In the genomic region with DNA sequence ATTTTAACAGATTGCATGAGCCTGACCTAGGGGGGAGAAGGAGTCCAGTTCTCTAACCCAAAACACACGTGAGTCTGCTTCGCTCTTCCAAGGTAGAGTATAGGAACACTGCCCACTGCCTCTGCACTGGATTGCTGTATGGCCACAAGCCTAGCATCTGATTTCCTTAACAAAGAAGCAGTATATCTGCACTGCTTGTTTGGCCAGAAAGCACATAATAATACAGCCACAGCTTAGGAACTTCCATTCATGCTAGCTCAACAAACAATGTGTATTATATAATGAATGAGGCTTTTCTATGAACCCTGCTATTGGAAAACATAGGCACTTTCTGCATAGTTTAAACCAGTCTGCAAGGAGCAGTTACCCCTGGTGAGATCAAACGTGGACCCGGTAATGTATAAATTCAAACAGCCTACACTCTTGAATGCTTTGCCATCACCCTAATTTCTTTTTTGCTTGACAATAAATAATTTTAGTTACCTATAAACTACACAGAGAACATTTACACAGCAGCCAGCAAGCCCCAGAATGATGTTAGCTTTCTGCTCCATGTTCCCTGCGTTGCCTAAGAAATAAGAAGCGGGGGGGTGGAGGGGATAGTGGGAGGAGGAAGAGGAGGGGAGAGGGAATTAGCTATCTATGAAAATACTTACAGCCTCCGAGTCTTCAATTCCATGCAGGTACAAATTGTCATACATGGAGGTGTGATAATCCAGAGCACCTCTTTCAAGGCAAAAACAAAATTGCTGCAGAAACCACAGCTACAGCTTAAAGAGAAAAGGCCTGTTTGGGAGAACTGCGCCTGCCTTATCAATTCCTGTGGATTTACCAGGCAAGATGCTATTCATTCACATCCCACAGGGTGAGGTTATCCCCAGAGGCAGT, we compare ENCODE assay signal across 1 cellular context.
TF ChIP-seq lines count a peak whose summit lies in the region.

No MANE protein-coding gene starts in this region.

TF ChIP-seq in SK-N-SH treated with all-trans-retinoic acid at 6 μM for 48 hours, 23 proteins besides CTCF, POLR2A, EP300 and RAD21 (continued from another document):
- no peak for TF ChIP-seq TCF4 (CRISPR knock-in tag; IDR thresholded peaks at IDR 0.05; ENCODE audit: borderline replicate concordance)
- TF ChIP-seq ZNF8 (CRISPR knock-in tag; IDR thresholded peaks at IDR 0.05), result no peak
- TF ChIP-seq CSDC2 (CRISPR knock-in tag; IDR thresholded peaks at IDR 0.05), result no peak
- TF ChIP-seq GLIS3 (CRISPR knock-in tag; IDR thresholded peaks at IDR 0.05), result no peak
- no peak for TF ChIP-seq SNAI2 (CRISPR knock-in tag; IDR thresholded peaks at IDR 0.05)
- TF ChIP-seq ZNF70 (CRISPR knock-in tag; IDR thresholded peaks at IDR 0.05), result no peak
- TF ChIP-seq ZFP30 (CRISPR knock-in tag; IDR thresholded peaks at IDR 0.05), result no peak
- no peak for TF ChIP-seq ISL1 (CRISPR knock-in tag; IDR thresholded peaks at IDR 0.05)
- TF ChIP-seq, protein P1, sequence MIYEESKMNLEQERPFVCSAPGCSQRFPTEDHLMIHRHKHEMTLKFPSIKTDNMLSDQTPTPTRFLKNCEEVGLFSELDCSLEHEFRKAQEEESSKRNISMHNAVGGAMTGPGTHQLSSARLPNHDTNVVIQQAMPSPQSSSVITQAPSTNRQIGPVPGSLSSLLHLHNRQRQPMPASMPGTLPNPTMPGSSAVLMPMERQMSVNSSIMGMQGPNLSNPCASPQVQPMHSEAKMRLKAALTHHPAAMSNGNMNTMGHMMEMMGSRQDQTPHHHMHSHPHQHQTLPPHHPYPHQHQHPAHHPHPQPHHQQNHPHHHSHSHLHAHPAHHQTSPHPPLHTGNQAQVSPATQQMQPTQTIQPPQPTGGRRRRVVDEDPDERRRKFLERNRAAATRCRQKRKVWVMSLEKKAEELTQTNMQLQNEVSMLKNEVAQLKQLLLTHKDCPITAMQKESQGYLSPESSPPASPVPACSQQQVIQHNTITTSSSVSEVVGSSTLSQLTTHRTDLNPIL (CRISPR knock-in tag; IDR thresholded peaks at IDR 0.05; ENCODE audit: low read depth), result no peak
- TF ChIP-seq, protein P2, sequence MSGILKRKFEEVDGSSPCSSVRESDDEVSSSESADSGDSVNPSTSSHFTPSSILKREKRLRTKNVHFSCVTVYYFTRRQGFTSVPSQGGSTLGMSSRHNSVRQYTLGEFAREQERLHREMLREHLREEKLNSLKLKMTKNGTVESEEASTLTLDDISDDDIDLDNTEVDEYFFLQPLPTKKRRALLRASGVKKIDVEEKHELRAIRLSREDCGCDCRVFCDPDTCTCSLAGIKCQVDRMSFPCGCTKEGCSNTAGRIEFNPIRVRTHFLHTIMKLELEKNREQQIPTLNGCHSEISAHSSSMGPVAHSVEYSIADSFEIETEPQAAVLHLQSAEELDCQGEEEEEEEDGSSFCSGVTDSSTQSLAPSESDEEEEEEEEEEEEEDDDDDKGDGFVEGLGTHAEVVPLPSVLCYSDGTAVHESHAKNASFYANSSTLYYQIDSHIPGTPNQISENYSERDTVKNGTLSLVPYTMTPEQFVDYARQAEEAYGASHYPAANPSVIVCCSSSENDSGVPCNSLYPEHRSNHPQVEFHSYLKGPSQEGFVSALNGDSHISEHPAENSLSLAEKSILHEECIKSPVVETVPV (CRISPR knock-in tag; IDR thresholded peaks at IDR 0.05), result no peak
- no peak for TF ChIP-seq ZNF565 (CRISPR knock-in tag; conservative IDR thresholded peaks at IDR 0.05; ENCODE audit: low read depth)
- TF ChIP-seq ZC3H10 (CRISPR knock-in tag; IDR thresholded peaks at IDR 0.05), result no peak
TF ChIP-seq in SK-N-SH treated with all-trans-retinoic acid at 6 μM for 48 hours: peak in this region for 0.
